ENCODE assay signal across 13 cellular contexts in genomic region chr2:103132536-103133217, GRCh38.
DNase-seq lines count a peak whose midpoint lies in the region; ATAC-seq, FAIRE-seq and TF ChIP-seq lines count a peak whose summit lies in the region.
"Had no signal": no experiment of that assay in that cellular context is flagged by ENCODE, and none has a peak within 500 bp of the region (broad histone marks: within the 10 kb centered on the region; RNA-seq: fewer than 3 reads in every experiment).

No MANE protein-coding gene starts in this region.

- H3K36me3 ChIP-seq in RWPE2 (ENCODE audit: low read depth) (no peaks in the 10 kb centered on the region), heart left ventricle (no peaks in the 10 kb centered on the region)
- H3K36me3 ChIP-seq: BLaER1, HAP-1 had no signal

- DNase-seq in GM18507 (ENCODE audit: extremely low spot score, insufficient read length, low read depth), result peak; percentile 3
- no peak for DNase-seq in RWPE2 (ENCODE audit: low spot score)
- DNase-seq in heart left ventricle, result no peak
- no peak for DNase-seq in NCI-H774 (lab: John Stamatoyannopoulos, UW)
- no peak for DNase-seq in GM19240 (ENCODE audit: insufficient read length, low spot score)
- DNase-seq: activated CD8-positive, alpha-beta memory T cell treated with anti-CD3 and anti-CD28 coated beads for 24 hours; NCI-H446 treated with DMSO at 0.1 percent for 48 hours had no signal

- peaks cover 3% of the 10 kb centered on the region for H3K27me3 ChIP-seq in RWPE2 (ENCODE audit: insufficient read depth, poor library complexity, severe bottlenecking)
- no peaks in the 10 kb centered on the region for H3K27me3 ChIP-seq in heart left ventricle
- H3K27me3 ChIP-seq: BLaER1 had no signal

- 48 to 73% (median 70%) methylated on average over 2 of the region's 2 CpGs for WGBS in heart left ventricle, 4 donors

- no peaks in the 10 kb centered on the region for H3K9me3 ChIP-seq in RWPE2 (ENCODE audit: severe bottlenecking)
- H3K9me3 ChIP-seq in heart left ventricle, result peaks cover 0 to 12% (median 0%) of the 10 kb centered on the region in 12 donors
- H3K9me3 ChIP-seq: HAP-1 had no signal

- peak; percentile 65 for FAIRE-seq in GM18507 (lab: Jason Lieb, UNC)

- ATAC-seq in GM21367 (IDR thresholded peaks at IDR 0.05; ENCODE audit: unreplicated experiment) (peak; percentile 98), HG03025 (IDR thresholded peaks at IDR 0.05; ENCODE audit: low FRiP score, unreplicated experiment) (peak; percentile 85), RWPE2 (ENCODE audit: low read depth) (peak; percentile 44; the same call in 1 of the 3 replicates), heart left ventricle (no peak), SK-N-SH treated with all-trans-retinoic acid at 6 μM for 48 hours (no peak)

- H3K27ac ChIP-seq in RWPE2 (ENCODE audit: poor library complexity, severe bottlenecking) (no peak overlapping the region), heart left ventricle (no peak overlapping the region)
- H3K27ac ChIP-seq: BLaER1, SK-N-MC had no signal

- no peak overlapping the region for H3K4me3 ChIP-seq in RWPE2 (ENCODE audit: severe bottlenecking)
- H3K4me3 ChIP-seq in heart left ventricle, result no peak overlapping the region
- H3K4me3 ChIP-seq: BLaER1, HAP-1, SK-N-MC had no signal

- no peak for TF ChIP-seq POLR2A in heart left ventricle (IDR thresholded peaks at IDR 0.05)

- no peaks in the 10 kb centered on the region for H3K4me1 ChIP-seq in RWPE2 (ENCODE audit: insufficient read depth, poor library complexity, severe bottlenecking)
- H3K4me1 ChIP-seq in heart left ventricle, result no peaks in the 10 kb centered on the region
- H3K4me1 ChIP-seq: BLaER1, HAP-1 had no signal

- TF ChIP-seq CTCF in RWPE2 (IDR thresholded peaks at IDR 0.05; ENCODE audit: poor library complexity, severe bottlenecking) (no peak), heart left ventricle (IDR thresholded peaks at IDR 0.05) (no peak)

- intact Hi-C loops in heart left ventricle (cut with DNase I), result no loop called here

TF ChIP-seq in SK-N-SH treated with all-trans-retinoic acid at 6 μM for 48 hours, 23 proteins besides CTCF, POLR2A, EP300 and RAD21:
- no peak for TF ChIP-seq ZNF70 (CRISPR knock-in tag; IDR thresholded peaks at IDR 0.05)
- no peak for TF ChIP-seq ESRRG (CRISPR knock-in tag; IDR thresholded peaks at IDR 0.05)
- TF ChIP-seq PPARA (CRISPR knock-in tag; IDR thresholded peaks at IDR 0.05; ENCODE audit: borderline replicate concordance), result no peak
- no peak for TF ChIP-seq ZNF8 (CRISPR knock-in tag; IDR thresholded peaks at IDR 0.05)
- no peak for TF ChIP-seq ZNF565 (CRISPR knock-in tag; conservative IDR thresholded peaks at IDR 0.05; ENCODE audit: low read depth)
- TF ChIP-seq ZC3H10 (CRISPR knock-in tag; IDR thresholded peaks at IDR 0.05), result no peak

Comparison
In these comparisons a context has a peak if more than half of its experiments do, and no peak if none do; other contexts are left out.
1. ATAC-seq: peak in GM21367 (single experiment), HG03025 (single experiment) and RWPE2 (single experiment); none in heart left ventricle (0 of 4) and SK-N-SH treated with all-trans-retinoic acid at 6 μM for 48 hours (single experiment).